In the genomic region with DNA sequence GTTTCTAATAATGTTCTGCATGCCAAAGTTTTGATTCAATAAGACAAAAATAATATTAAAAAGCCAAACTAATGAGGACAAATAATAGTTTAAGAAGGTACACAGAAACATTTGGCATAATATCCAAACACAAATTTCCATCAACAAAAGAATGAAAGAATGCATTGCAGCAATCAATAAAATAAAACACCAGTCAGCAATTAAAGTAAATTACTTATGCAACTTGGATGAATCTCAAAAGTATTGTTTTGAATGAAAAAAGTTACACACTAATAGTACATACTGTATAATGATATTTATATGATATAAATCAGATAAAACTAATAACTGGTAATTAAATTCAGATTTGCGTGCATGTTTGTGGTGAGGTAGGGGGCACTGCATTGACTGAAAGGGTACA, we compare ENCODE assay signal across 9 cellular contexts.
"Had no signal": no experiment of that assay in that cellular context is flagged by ENCODE, and none has a peak within 500 bp of the region (broad histone marks: within the 10 kb centered on the region; RNA-seq: fewer than 3 reads in every experiment).

No MANE protein-coding gene starts in this region.

- H3K9ac ChIP-seq: GM23248 had no signal

- ATAC-seq: HCT116 had no signal

- DNase-seq: GM23248, GOT3, H7, HFFc6, Kasumi-1, KG1 had no signal

- H3K27ac ChIP-seq: GM23248, HL-60 had no signal

- H2AFZ ChIP-seq: GM23248 had no signal

- H3K4me1 ChIP-seq: HAP-1 had no signal

- H3K4me3 ChIP-seq: GM23248, HAP-1 had no signal
